Comparison of ENCODE assay signal across 8 cellular contexts in genomic region chr1:180632326-180633088, GRCh38. TPM values are rescaled to one million over a fixed set of nuclear protein-coding genes. Genes with fewer than 3 reads are reported as not detected.
A peak's percentile ranks its signal among the peaks of the same experiment; 100 is the strongest.
DNase-seq lines count a peak whose midpoint lies in the region; ATAC-seq lines count a peak whose summit lies in the region.

No MANE protein-coding gene starts in this region.

- WGBS in esophagus, 2 donors = 1% methylated on average over 29 to 44 of the region's 44 CpGs

- peak overlapping the region; percentile 91 to 92 for H3K4me3 ChIP-seq in esophagus (ENCODE audit: low read depth in 1 of 2, low read length in 2 of 2)

- no peaks in the 10 kb centered on the region for H3K9me3 Mint-ChIP-seq in activated CD8-positive, alpha-beta memory T cell treated with anti-CD3 and anti-CD28 coated beads, Interleukin-2, amount 10 ng/mL, durations not matched to agents 7 days and 5 days (ENCODE audit: low read depth)
- H3K9me3 Mint-ChIP-seq in naive B cell = no peaks in the 10 kb centered on the region
- H3K9me3 Mint-ChIP-seq in stimulated activated naive CD8-positive, alpha-beta T cell treated with anti-CD3 and anti-CD28 coated beads, Interleukin-15, amount 100 ng/mL, for 72 hours = no peaks in the 10 kb centered on the region

- no peaks in the 10 kb centered on the region for H3K27me3 ChIP-seq in esophagus (ENCODE audit: control insufficient read depth in 1 of 2, insufficient read depth in 2 of 2, low read length in 2 of 2)

- peak; percentile 13 for ATAC-seq in GM18508 (IDR thresholded peaks at IDR 0.05; ENCODE audit: insufficient read depth, unreplicated experiment)
- ATAC-seq in HG02981 (IDR thresholded peaks at IDR 0.05; ENCODE audit: unreplicated experiment) = peak; percentile 31
- peak; percentile 56 for ATAC-seq in activated CD8-positive, alpha-beta memory T cell treated with anti-CD3 and anti-CD28 coated beads, Interleukin-2, amount 10 ng/mL, durations not matched to agents 7 days and 5 days
- ATAC-seq in naive B cell (ENCODE audit: low read depth in 2 of 2) = peak; percentile 32 to 40
- peak; percentile 68 for ATAC-seq in stimulated activated naive CD8-positive, alpha-beta T cell treated with anti-CD3 and anti-CD28 coated beads, Interleukin-15, amount 100 ng/mL, for 72 hours

- DNase-seq in ACHN = peak; percentile 64
- peak; percentile 20 for DNase-seq in NCI-H510A (lab: John Stamatoyannopoulos, UW)
- peak; percentile 77 for DNase-seq in activated CD8-positive, alpha-beta memory T cell treated with anti-CD3 and anti-CD28 coated beads, Interleukin-2, amount 10 ng/mL, durations not matched to agents 7 days and 5 days
- DNase-seq in naive B cell = no peak
- DNase-seq in stimulated activated naive CD8-positive, alpha-beta T cell treated with anti-CD3 and anti-CD28 coated beads, Interleukin-15, amount 100 ng/mL, for 72 hours = peak in 1 of 2 donors; percentile 73

- peaks cover 6% of the 10 kb centered on the region for H3K4me1 Mint-ChIP-seq in activated CD8-positive, alpha-beta memory T cell treated with anti-CD3 and anti-CD28 coated beads, Interleukin-2, amount 10 ng/mL, durations not matched to agents 7 days and 5 days
- H3K4me1 Mint-ChIP-seq in naive B cell = peaks cover 0 to 20% (median 7%) of the 10 kb centered on the region in 3 donors
- no peaks in the 10 kb centered on the region for H3K4me1 Mint-ChIP-seq in stimulated activated naive CD8-positive, alpha-beta T cell treated with anti-CD3 and anti-CD28 coated beads, Interleukin-15, amount 100 ng/mL, for 72 hours

- peaks cover 2% of the 10 kb centered on the region for H3K36me3 Mint-ChIP-seq in activated CD8-positive, alpha-beta memory T cell treated with anti-CD3 and anti-CD28 coated beads, Interleukin-2, amount 10 ng/mL, durations not matched to agents 7 days and 5 days
- peaks cover 0 to 3% of the 10 kb centered on the region in 2 donors for H3K36me3 Mint-ChIP-seq in naive B cell

- in situ Hi-C loops in ACHN (cut with HindIII; ENCODE audit: low pct_ligation_motif_present, low pct_unique_long_range_greater_than_20kb, low sequenced_read_pairs) = no loop called here

- H3K27me3 Mint-ChIP-seq in activated CD8-positive, alpha-beta memory T cell treated with anti-CD3 and anti-CD28 coated beads, Interleukin-2, amount 10 ng/mL, durations not matched to agents 7 days and 5 days = no peaks in the 10 kb centered on the region
- peaks cover under 1 to 2% (median 1%) of the 10 kb centered on the region in 3 donors for H3K27me3 Mint-ChIP-seq in naive B cell
- H3K27me3 Mint-ChIP-seq in stimulated activated naive CD8-positive, alpha-beta T cell treated with anti-CD3 and anti-CD28 coated beads, Interleukin-15, amount 100 ng/mL, for 72 hours = no peaks in the 10 kb centered on the region

- no peaks in the 10 kb centered on the region for H3K9me3 ChIP-seq in esophagus (ENCODE audit: control insufficient read depth in 2 of 2, insufficient read depth in 1 of 2, low read depth in 1 of 2, low read length in 1 of 2)

- peak overlapping the region; percentile 91 to 94 for H3K27ac ChIP-seq in esophagus (ENCODE audit: low read depth in 2 of 2, low read length in 1 of 2)

- H3K36me3 ChIP-seq in esophagus (ENCODE audit: control insufficient read depth in 2 of 2, insufficient read depth in 2 of 2, low read length in 1 of 2) = no peaks in the 10 kb centered on the region

- CTCF ChIA-PET in activated CD8-positive, alpha-beta memory T cell treated with anti-CD3 and anti-CD28 coated beads, Interleukin-2, amount 10 ng/mL, durations not matched to agents 7 days and 5 days (lab: Charles Lee) = interaction anchor here (1.1 to 1.7 kb wide), 7 partner anchors 14 to 510 kb away, joined by 3 to 10 read pairs (median 4); partner anchors contain the start of gene ACBD6

- no peak overlapping the region for H3K4me3 Mint-ChIP-seq in activated CD8-positive, alpha-beta memory T cell treated with anti-CD3 and anti-CD28 coated beads, Interleukin-2, amount 10 ng/mL, durations not matched to agents 7 days and 5 days
- H3K4me3 Mint-ChIP-seq in naive B cell = peak overlapping the region in 1 of 8 donors; percentile 90
- no peak overlapping the region for H3K4me3 Mint-ChIP-seq in stimulated activated naive CD8-positive, alpha-beta T cell treated with anti-CD3 and anti-CD28 coated beads, Interleukin-15, amount 100 ng/mL, for 72 hours

- H3K4me1 ChIP-seq in esophagus (ENCODE audit: control insufficient read depth in 2 of 2, insufficient read depth in 2 of 2, low read length in 1 of 2) = no peaks in the 10 kb centered on the region

- H3K27ac Mint-ChIP-seq in activated CD8-positive, alpha-beta memory T cell treated with anti-CD3 and anti-CD28 coated beads, Interleukin-2, amount 10 ng/mL, durations not matched to agents 7 days and 5 days = peak overlapping the region; percentile 86
- H3K27ac Mint-ChIP-seq in naive B cell = peak overlapping the region in 5 of 6 donors; percentile 87 to 97 (median 91)
- peak overlapping the region in 1 of 2 donors; percentile 96 for H3K27ac Mint-ChIP-seq in stimulated activated naive CD8-positive, alpha-beta T cell treated with anti-CD3 and anti-CD28 coated beads, Interleukin-15, amount 100 ng/mL, for 72 hours

RNA-seq across cellular contexts. Expression of gene XPR1, which starts 0.7 kb away (rescaled TPM):
- 10 to 100 TPM; 17.6 to 21.9 TPM for total RNA-seq in activated CD8-positive, alpha-beta memory T cell treated with anti-CD3 and anti-CD28 coated beads, Interleukin-2, amount 10 ng/mL, durations not matched to agents 7 days and 5 days
- polyA plus RNA-seq in esophagus = 1 to 10 TPM; 2.4 to 3.9 TPM
- 1 to 10 TPM; 2.3 to 6.0 (median 4.9) TPM for polyA plus RNA-seq in naive B cell (ENCODE audit: low read depth in 6 of 6)

Comparison
In these comparisons a context has a peak if more than half of its experiments do, and no peak if none do; other contexts are left out.
1. ATAC-seq: peak in every context shown above with its lines; median percentile 68 in stimulated activated naive CD8-positive, alpha-beta T cell treated with anti-CD3 and anti-CD28 coated beads, Interleukin-15, amount 100 ng/mL, for 72 hours; 56 in activated CD8-positive, alpha-beta memory T cell treated with anti-CD3 and anti-CD28 coated beads, Interleukin-2, amount 10 ng/mL, durations not matched to agents 7 days and 5 days; 36 in naive B cell; 31 in HG02981; 13 in GM18508.